In the genomic region with DNA sequence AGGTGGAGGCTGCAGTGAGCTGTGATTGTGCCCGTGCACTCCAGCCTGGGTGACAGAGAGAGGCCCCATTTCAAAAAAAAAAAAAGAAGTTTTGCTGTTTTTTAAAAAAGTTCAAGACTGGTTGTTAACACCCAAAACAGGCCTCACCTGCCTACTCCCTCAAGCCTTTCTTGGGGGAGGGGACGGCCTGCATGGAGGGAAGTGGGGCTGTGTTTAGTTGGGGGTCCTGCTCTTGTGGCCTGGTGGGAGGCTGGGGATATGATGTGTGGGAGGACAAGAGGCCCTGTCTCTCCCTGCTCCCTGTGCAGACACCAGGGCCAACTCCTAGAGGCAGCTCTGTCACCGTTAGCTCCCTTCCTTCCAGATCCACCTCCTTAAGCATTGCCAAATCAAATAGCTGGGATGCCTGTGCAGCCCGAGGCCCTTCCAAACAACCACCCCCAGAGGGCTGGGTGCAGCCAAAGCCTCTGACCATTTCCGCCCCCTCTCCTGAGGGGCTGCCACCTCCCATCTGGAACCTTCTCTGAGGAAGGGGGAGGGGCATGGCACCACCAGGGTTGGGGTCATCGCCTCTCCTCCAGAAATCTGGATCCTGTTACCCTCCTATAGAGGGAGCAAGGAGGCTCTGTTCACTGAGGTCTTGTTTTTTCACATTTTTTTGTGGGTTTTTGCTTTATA, we compare ENCODE assay signal across 12 cellular contexts. TPM values are rescaled to one million over a fixed set of nuclear protein-coding genes. Genes with fewer than 3 reads are reported as not detected.
A peak's percentile ranks its signal among the peaks of the same experiment; 100 is the strongest.
DNase-seq lines count a peak whose midpoint lies in the region; ATAC-seq and TF ChIP-seq lines count a peak whose summit lies in the region.
"Had no signal": no experiment of that assay in that cellular context is flagged by ENCODE, and none has a peak within 500 bp of the region (broad histone marks: within the 10 kb centered on the region; RNA-seq: fewer than 3 reads in every experiment).

No MANE protein-coding gene starts in this region.

- H3K4me3 ChIP-seq in GM23338 (no peak overlapping the region), breast epithelium (no peak overlapping the region), skeletal muscle tissue (ENCODE audit: low read length in 3 of 3) (no peak overlapping the region)

- H3K36me3 Mint-ChIP-seq in GM23338 (ENCODE audit: low read depth) = no peaks in the 10 kb centered on the region
- H3K36me3 Mint-ChIP-seq: natural killer cell treated with Interleukin-12 subunit alpha and Interleukin-12 subunit beta and Interleukin-15 and Interleukin-18, amount 100 ng/mL, for 72 hours had no signal

- peak overlapping the region; percentile 91 for H3K27ac ChIP-seq in GM23338 (ENCODE audit: low read depth)
- peak overlapping the region; percentile 83 to 95 for H3K27ac ChIP-seq in breast epithelium
- H3K27ac ChIP-seq in skeletal muscle tissue (ENCODE audit: low read depth, low read length) = peak overlapping the region; percentile 89

- H3K4me1 Mint-ChIP-seq in GM23338 = peaks cover 32% of the 10 kb centered on the region

- H3K27me3 ChIP-seq in GM23338 (ENCODE audit: insufficient read depth) = no peaks in the 10 kb centered on the region
- no peaks in the 10 kb centered on the region for H3K27me3 ChIP-seq in breast epithelium
- no peaks in the 10 kb centered on the region for H3K27me3 ChIP-seq in skeletal muscle tissue (ENCODE audit: control insufficient read depth in 3 of 3, insufficient read depth in 3 of 3, low read length in 3 of 3)

- H3K27ac Mint-ChIP-seq in GM23338 = peak overlapping the region; percentile 96
- H3K27ac Mint-ChIP-seq: effector memory CD8-positive, alpha-beta T cell had no signal

- H3K27me3 Mint-ChIP-seq in GM23338 (ENCODE audit: insufficient read depth, low read depth, poor library complexity) = peaks cover 10% of the 10 kb centered on the region

- H3K9ac ChIP-seq in skeletal muscle tissue (ENCODE audit: low read depth in 1 of 3, low read length in 3 of 3) = no peak overlapping the region

- H3K4me2 ChIP-seq in GM23338 = no peak overlapping the region

- no peaks in the 10 kb centered on the region for H3K9me2 ChIP-seq in GM23338 (ENCODE audit: insufficient read depth)

- H2AFZ ChIP-seq in GM23338 = no peak overlapping the region

- H3K79me2 ChIP-seq in GM23338 (replicated peaks; ENCODE audit: insufficient read depth) = peaks cover 9% of the 10 kb centered on the region

- intact Hi-C loops in breast epithelium (cut with DNase I; ENCODE audit: low total_unique reads) = loop anchor here (10.0 kb wide), 1 partner anchor 75 kb away; no protein-coding TSS in a partner anchor

- H4K20me1 ChIP-seq in GM23338 (replicated peaks; ENCODE audit: insufficient read depth) = no peaks in the 10 kb centered on the region

- H3K36me3 ChIP-seq in GM23338 (ENCODE audit: insufficient read depth) (no peaks in the 10 kb centered on the region), breast epithelium (no peaks in the 10 kb centered on the region), skeletal muscle tissue (ENCODE audit: control insufficient read depth in 3 of 3, insufficient read depth in 3 of 3, low read length in 3 of 3) (no peaks in the 10 kb centered on the region)

- ATAC-seq in GM23338 (peak; percentile 77), GM19467 (IDR thresholded peaks at IDR 0.05; ENCODE audit: unreplicated experiment) (no peak)
- ATAC-seq: effector memory CD8-positive, alpha-beta T cell; natural killer cell treated with Interleukin-12 subunit alpha and Interleukin-12 subunit beta and Interleukin-15 and Interleukin-18, amount 100 ng/mL, for 72 hours had no signal

- H3K4me3 Mint-ChIP-seq in GM23338 = no peak overlapping the region
- H3K4me3 Mint-ChIP-seq: effector memory CD8-positive, alpha-beta T cell; natural killer cell treated with Interleukin-12 subunit alpha and Interleukin-12 subunit beta and Interleukin-15 and Interleukin-18, amount 100 ng/mL, for 72 hours had no signal

- TF ChIP-seq CTCF in GM23338 (conservative IDR thresholded peaks at IDR 0.05; ENCODE audit: low read depth in 2 of 2) (peak; percentile 47 to 53), breast epithelium (IDR thresholded peaks at IDR 0.05) (no peak)

- H3K4me1 ChIP-seq in GM23338 (ENCODE audit: insufficient read depth) = peaks cover 19% of the 10 kb centered on the region
- H3K4me1 ChIP-seq in breast epithelium = peaks cover 14 to 23% of the 10 kb centered on the region in 2 donors
- peaks cover 31 to 54% (median 41%) of the 10 kb centered on the region in 3 donors for H3K4me1 ChIP-seq in skeletal muscle tissue (ENCODE audit: control insufficient read depth in 3 of 3, insufficient read depth in 3 of 3, low read length in 3 of 3)

- 0 out of 2 replicates have a peak, but pooled peaks cover 7% of the 10 kb centered on the region for H3F3A ChIP-seq in GM23338 (replicated peaks; ENCODE audit: low read depth)

- TF ChIP-seq POLR2A in breast epithelium (IDR thresholded peaks at IDR 0.05) = no peak

- DNase-seq in GM23338 (ENCODE audit: low spot score) = peak; percentile 88
- no peak for DNase-seq in breast epithelium (ENCODE audit: low spot score in 2 of 2)
- DNase-seq in hepatic stellate cell (ENCODE audit: low spot score) = peak; percentile 75
- no peak for DNase-seq in cerebellum (ENCODE audit: low spot score)
- DNase-seq in NCI-H2081 treated with DMSO at 0.1 percent for 48 hours (lab: John Stamatoyannopoulos, UW) = no peak
- DNase-seq in NCI-H345 treated with DMSO at 0.1 percent for 48 hours (lab: John Stamatoyannopoulos, UW; ENCODE audit: unreplicated experiment) = no peak
- DNase-seq: activated CD4-positive, alpha-beta T cell treated with anti-CD3 and anti-CD28 coated beads for 48 hours; effector memory CD8-positive, alpha-beta T cell; NCI-H774 had no signal

- H3K9me3 ChIP-seq in breast epithelium (no peaks in the 10 kb centered on the region), skeletal muscle tissue (ENCODE audit: control insufficient read depth in 3 of 3, low read length in 3 of 3) (no peaks in the 10 kb centered on the region)

- no peaks in the 10 kb centered on the region; the same call in 2 of the 3 replicates for H3K9me3 Mint-ChIP-seq in GM23338
- H3K9me3 Mint-ChIP-seq: effector memory CD8-positive, alpha-beta T cell; natural killer cell treated with Interleukin-12 subunit alpha and Interleukin-12 subunit beta and Interleukin-15 and Interleukin-18, amount 100 ng/mL, for 72 hours had no signal

TF ChIP-seq in GM23338, 12 proteins besides CTCF, POLR2A, EP300 and RAD21:
- TF ChIP-seq ZNF114 (CRISPR knock-in tag; IDR thresholded peaks at IDR 0.05) = no peak
- TF ChIP-seq CREB1 (CRISPR knock-in tag; IDR thresholded peaks at IDR 0.05; ENCODE audit: low read depth) = 0 out of 2 replicates have a peak, but pooled peaks have one; percentile 13

RNA-seq across cellular contexts. Expression of a gene that starts 32.9 kb away (rescaled TPM):
- not detected in 2 replicates for total RNA-seq in GM23338 (2014; rRNA removed; shearing (Covaris generic))
- polyA plus RNA-seq in GM23338 (2016; fragmentation: Nextera tagmentation; extraction: Ambion mirVana) = not detected in 2 replicates
- total RNA-seq in breast epithelium (not detected), skeletal muscle tissue (8.9 TPM), cerebellum (not detected)
- total RNA-seq: natural killer cell treated with Interleukin-12 subunit alpha and Interleukin-12 subunit beta and Interleukin-15 and Interleukin-18, amount 100 ng/mL, for 72 hours had no signal

RNA-seq across cellular contexts. Expression of a gene that starts 40.9 kb away (rescaled TPM):
- total RNA-seq in GM23338 (2014; rRNA removed; shearing (Covaris generic)) = 21.5 and 29.0 TPM in 2 replicates
- polyA plus RNA-seq in GM23338 (2016; fragmentation: Nextera tagmentation; extraction: Ambion mirVana) = 17.3 and 20.4 TPM in 2 replicates
- total RNA-seq in breast epithelium (10 to 100 TPM in 2 of 3 donors, 1 to 10 TPM in 1; 9.9 to 14.7 (median 12.4) TPM), skeletal muscle tissue (8.4 TPM), cerebellum (2.3 TPM)

RNA-seq across cellular contexts. Expression of a gene that starts 41.4 kb away (rescaled TPM):
- total RNA-seq in GM23338 (2014; rRNA removed; shearing (Covaris generic)) = 221 and 252 TPM in 2 replicates
- 74.7 and 81.5 TPM in 2 replicates for polyA plus RNA-seq in GM23338 (2016; fragmentation: Nextera tagmentation; extraction: Ambion mirVana)
- total RNA-seq in breast epithelium = 100 to 1,000 TPM in 1 of 3 donors, 10 to 100 TPM in 2; 73.0 to 109 (median 78.7) TPM
- 47.0 TPM for total RNA-seq in skeletal muscle tissue
- total RNA-seq in cerebellum = 53.3 TPM

RNA-seq across cellular contexts. Expression of a gene that starts 44.5 kb away (rescaled TPM):
- not detected in 2 replicates for total RNA-seq in GM23338 (2014; rRNA removed; shearing (Covaris generic))
- 0.15 TPM in 1 of 2 replicates, not detected in the other for polyA plus RNA-seq in GM23338 (2016; fragmentation: Nextera tagmentation; extraction: Ambion mirVana)
- total RNA-seq in breast epithelium (10 to 100 TPM in 1 of 3 donors, 1 to 10 TPM in 2; 1.9 to 11.0 (median 2.3) TPM), skeletal muscle tissue (1.6 TPM), cerebellum (3.4 TPM)
- total RNA-seq: natural killer cell treated with Interleukin-12 subunit alpha and Interleukin-12 subunit beta and Interleukin-15 and Interleukin-18, amount 100 ng/mL, for 72 hours had no signal

RNA-seq across cellular contexts. Expression of a gene that starts 49.9 kb away (rescaled TPM):
- not detected in 2 replicates for total RNA-seq in GM23338 (2014; rRNA removed; shearing (Covaris generic))
- polyA plus RNA-seq in GM23338 (2016; fragmentation: Nextera tagmentation; extraction: Ambion mirVana) = not detected in 2 replicates
- total RNA-seq in breast epithelium = under 1 TPM in 2 of 3 donors, not detected in 1; 0.32 to 0.33 TPM
- under 0.01 TPM for total RNA-seq in skeletal muscle tissue
- total RNA-seq in cerebellum = 0.73 TPM
- total RNA-seq: natural killer cell treated with Interleukin-12 subunit alpha and Interleukin-12 subunit beta and Interleukin-15 and Interleukin-18, amount 100 ng/mL, for 72 hours had no signal

Comparison
In these comparisons a context has a peak if more than half of its experiments do, and no peak if none do; other contexts are left out.
1. DNase-seq: peak in GM23338 (single experiment) and hepatic stellate cell (single experiment); none in breast epithelium (0 of 2), cerebellum (single experiment), NCI-H2081 treated with DMSO at 0.1 percent for 48 hours (single experiment) and NCI-H345 treated with DMSO at 0.1 percent for 48 hours (single experiment).
2. CTCF ChIP-seq: peak in GM23338 (2 of 2); none in breast epithelium (0 of 3).
3. Peak in every context shown above with its lines, with median percentiles within 50 percentile points of each other: H3K27ac ChIP-seq.